Comparison of ENCODE assay signal across 2 cellular contexts in the genomic region with DNA sequence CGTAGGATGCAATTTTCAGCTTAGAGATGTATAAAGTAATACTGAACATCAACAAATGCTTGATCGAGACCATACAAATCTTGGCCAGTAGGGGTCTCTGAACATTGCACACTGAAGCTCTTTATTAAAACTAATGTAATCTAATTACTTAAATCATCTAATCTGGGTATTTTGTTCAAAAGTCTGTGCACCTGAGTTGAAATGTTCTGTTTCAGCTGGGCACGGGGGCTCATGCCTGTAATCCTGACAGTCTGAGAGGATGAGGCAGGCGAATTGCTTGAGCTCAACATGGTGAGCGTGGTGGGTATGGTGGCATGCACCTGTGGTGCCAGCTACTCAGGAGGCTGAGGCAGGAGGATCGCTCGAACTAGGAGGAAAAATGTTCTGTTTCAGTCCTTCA.
TF ChIP-seq lines count a peak whose summit lies in the region.

No MANE protein-coding gene starts in this region.

TF ChIP-seq in HCT116, 20 proteins besides CTCF, POLR2A, EP300 and RAD21:
- TF ChIP-seq REST (IDR thresholded peaks at IDR 0.05; ENCODE audit: low read depth) (no peak), JUND (IDR thresholded peaks at IDR 0.05) (no peak), CBX3 (IDR thresholded peaks at IDR 0.05; ENCODE audit: low read depth) (no peak), SRF (IDR thresholded peaks at IDR 0.05; ENCODE audit: low read depth) (no peak), ZNF274 (IDR thresholded peaks at IDR 0.05; ENCODE audit: low read depth, low read length) (no peak), ZFX (IDR thresholded peaks at IDR 0.05) (no peak), POLR2AphosphoS5 (IDR thresholded peaks at IDR 0.05; ENCODE audit: low read depth, low read length) (no peak)
- TF ChIP-seq, protein P1, sequence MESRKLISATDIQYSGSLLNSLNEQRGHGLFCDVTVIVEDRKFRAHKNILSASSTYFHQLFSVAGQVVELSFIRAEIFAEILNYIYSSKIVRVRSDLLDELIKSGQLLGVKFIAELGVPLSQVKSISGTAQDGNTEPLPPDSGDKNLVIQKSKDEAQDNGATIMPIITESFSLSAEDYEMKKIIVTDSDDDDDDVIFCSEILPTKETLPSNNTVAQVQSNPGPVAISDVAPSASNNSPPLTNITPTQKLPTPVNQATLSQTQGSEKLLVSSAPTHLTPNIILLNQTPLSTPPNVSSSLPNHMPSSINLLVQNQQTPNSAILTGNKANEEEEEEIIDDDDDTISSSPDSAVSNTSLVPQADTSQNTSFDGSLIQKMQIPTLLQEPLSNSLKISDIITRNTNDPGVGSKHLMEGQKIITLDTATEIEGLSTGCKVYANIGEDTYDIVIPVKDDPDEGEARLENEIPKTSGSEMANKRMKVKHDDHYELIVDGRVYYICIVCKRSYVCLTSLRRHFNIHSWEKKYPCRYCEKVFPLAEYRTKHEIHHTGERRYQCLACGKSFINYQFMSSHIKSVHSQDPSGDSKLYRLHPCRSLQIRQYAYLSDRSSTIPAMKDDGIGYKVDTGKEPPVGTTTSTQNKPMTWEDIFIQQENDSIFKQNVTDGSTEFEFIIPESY (IDR thresholded peaks at IDR 0.05; ENCODE audit: extremely low read depth, insufficient replicate concordance, low read length), result no peak
- TF ChIP-seq, protein P2, sequence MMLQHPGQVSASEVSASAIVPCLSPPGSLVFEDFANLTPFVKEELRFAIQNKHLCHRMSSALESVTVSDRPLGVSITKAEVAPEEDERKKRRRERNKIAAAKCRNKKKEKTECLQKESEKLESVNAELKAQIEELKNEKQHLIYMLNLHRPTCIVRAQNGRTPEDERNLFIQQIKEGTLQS (IDR thresholded peaks at IDR 0.05), result no peak

TF ChIP-seq in H1, 55 proteins besides CTCF, POLR2A, EP300 and RAD21:
- TF ChIP-seq SP4 (IDR thresholded peaks at IDR 0.05; ENCODE audit: low read length), result no peak
- TF ChIP-seq ASH2L (IDR thresholded peaks at IDR 0.05; ENCODE audit: low read length), result no peak
- TF ChIP-seq KDM1A (IDR thresholded peaks at IDR 0.05; ENCODE audit: borderline replicate concordance, low read length), result no peak
- TF ChIP-seq TAF7 (optimal IDR thresholded peaks at IDR 0.05; ENCODE audit: borderline replicate concordance, low read depth, low read length), result no peak
- TF ChIP-seq E2F6 (IDR thresholded peaks at IDR 0.05), result no peak
- no peak for TF ChIP-seq GABPA (IDR thresholded peaks at IDR 0.05; ENCODE audit: borderline replicate concordance, insufficient read depth, low read length)
- TF ChIP-seq SP1 (IDR thresholded peaks at IDR 0.05; ENCODE audit: low read depth, low read length), result no peak
- TF ChIP-seq TCF12 (IDR thresholded peaks at IDR 0.05; ENCODE audit: low read depth, low read length), result no peak
- TF ChIP-seq NRF1 (IDR thresholded peaks at IDR 0.05; ENCODE audit: low read depth, low read length), result no peak
- no peak for TF ChIP-seq SP2 (IDR thresholded peaks at IDR 0.05; ENCODE audit: low read length)
- no peak for TF ChIP-seq KDM4A (IDR thresholded peaks at IDR 0.05; ENCODE audit: low read depth, low read length, severe bottlenecking)
- TF ChIP-seq TEAD4 (IDR thresholded peaks at IDR 0.05; ENCODE audit: low read depth, low read length), result no peak
- no peak for TF ChIP-seq RNF2 (IDR thresholded peaks at IDR 0.05; ENCODE audit: borderline replicate concordance, low read depth, low read length, missing control alignments, poor library complexity, severe bottlenecking)
- no peak for TF ChIP-seq BCL11A (IDR thresholded peaks at IDR 0.05; ENCODE audit: low read depth in 2 of 2, low read length in 2 of 2)
- TF ChIP-seq HDAC2 (IDR thresholded peaks at IDR 0.05; ENCODE audit: borderline replicate concordance in 1 of 2, low read depth in 2 of 2, low read length in 2 of 2), result no peak
- no peak for TF ChIP-seq CTBP2 (IDR thresholded peaks at IDR 0.05; ENCODE audit: borderline replicate concordance, insufficient read depth, insufficient read length, low read length)
- no peak for TF ChIP-seq TAF1 (IDR thresholded peaks at IDR 0.05; ENCODE audit: low read depth, low read length)
- TF ChIP-seq, protein P2 (IDR thresholded peaks at IDR 0.05; ENCODE audit: insufficient read depth, low read depth, low read length), result no peak
- no peak for TF ChIP-seq JUND (IDR thresholded peaks at IDR 0.05; ENCODE audit: low read length)
